ENCODE assay signal across 1 cellular context in the genomic region with DNA sequence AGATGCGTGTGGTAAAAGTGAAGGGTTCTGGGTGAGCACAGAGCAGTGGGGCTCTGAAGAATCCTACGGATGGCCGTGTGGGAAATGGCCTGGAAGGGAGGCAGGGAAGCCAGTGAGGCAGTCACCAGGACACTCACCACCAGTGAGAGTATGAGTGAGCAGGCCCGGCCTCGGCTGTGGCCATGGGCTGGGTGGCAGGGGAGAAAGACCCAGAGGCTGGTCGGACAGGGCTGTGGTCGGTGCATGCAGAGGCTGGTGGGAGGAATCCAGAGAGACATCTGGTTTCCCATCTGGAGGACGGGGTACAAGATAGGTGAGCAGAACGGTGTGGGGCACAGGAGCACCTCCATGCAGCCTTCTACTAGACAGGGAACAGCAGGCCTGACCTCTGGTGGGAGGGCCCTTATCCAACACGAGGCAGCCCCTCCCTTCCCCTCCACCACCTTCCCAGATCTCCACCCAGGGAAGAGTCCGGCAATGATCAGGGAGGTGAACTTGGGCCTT.
TF ChIP-seq lines count a peak whose summit lies in the region.

No MANE protein-coding gene starts in this region.

TF ChIP-seq in HepG2, 621 proteins besides CTCF, POLR2A, EP300 and RAD21:
- TF ChIP-seq, protein P1, sequence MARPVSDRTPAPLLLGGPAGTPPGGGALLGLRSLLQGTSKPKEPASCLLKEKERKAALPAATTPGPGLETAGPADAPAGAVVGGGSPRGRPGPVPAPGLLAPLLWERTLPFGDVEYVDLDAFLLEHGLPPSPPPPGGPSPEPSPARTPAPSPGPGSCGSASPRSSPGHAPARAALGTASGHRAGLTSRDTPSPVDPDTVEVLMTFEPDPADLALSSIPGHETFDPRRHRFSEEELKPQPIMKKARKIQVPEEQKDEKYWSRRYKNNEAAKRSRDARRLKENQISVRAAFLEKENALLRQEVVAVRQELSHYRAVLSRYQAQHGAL (CRISPR knock-in tag; IDR thresholded peaks at IDR 0.05; ENCODE audit: not compliant biosample characterization): no peak
